ENCODE assay signal across 9 cellular contexts in genomic region chr15:63211549-63211948, GRCh38. TPM values are rescaled to one million over a fixed set of nuclear protein-coding genes. Genes with fewer than 3 reads are reported as not detected.
DNase-seq lines count a peak whose midpoint lies in the region; ATAC-seq and TF ChIP-seq lines count a peak whose summit lies in the region.
"Had no signal": no experiment of that assay in that cellular context is flagged by ENCODE, and none has a peak within 500 bp of the region (broad histone marks: within the 10 kb centered on the region; RNA-seq: fewer than 3 reads in every experiment).

No MANE protein-coding gene starts in this region.

- TF ChIP-seq CTCF in CD8-positive, alpha-beta T cell (IDR thresholded peaks at IDR 0.05), result no peak
- no peak for TF ChIP-seq CTCF in chondrocyte (IDR thresholded peaks at IDR 0.05)

- H2AK5ac ChIP-seq in mesendoderm (ENCODE audit: low read length), result no peak overlapping the region

- H3K9me3 Mint-ChIP-seq in CD8-positive, alpha-beta T cell, result no peaks in the 10 kb centered on the region
- no peaks in the 10 kb centered on the region for H3K9me3 Mint-ChIP-seq in chondrocyte (ENCODE audit: low read depth)

- H3K56ac ChIP-seq in mesendoderm (ENCODE audit: low read length), result no peak overlapping the region

- DNase-seq in CD8-positive, alpha-beta T cell, result no peak
- DNase-seq in OCI-M1 (lab: John Stamatoyannopoulos, UW), result peak; percentile 35
- no peak for DNase-seq in chondrocyte (ENCODE audit: low spot score)
- DNase-seq in mesendoderm, result no peak
- no peak for DNase-seq in SIG-M5 (lab: John Stamatoyannopoulos, UW)
- no peak for DNase-seq in MV-4-11 (lab: John Stamatoyannopoulos, UW)
- DNase-seq: NCI-H510A had no signal

- no peak overlapping the region for H3K27ac Mint-ChIP-seq in CD8-positive, alpha-beta T cell
- H3K27ac Mint-ChIP-seq in chondrocyte (ENCODE audit: unreplicated experiment), result peak overlapping the region; percentile 59

- intact Hi-C loops in CD8-positive, alpha-beta T cell (cut with DNase I, micrococcal nuclease), result loop anchor here (2.0 to 5.0 kb wide), 3 partner anchors 15 to 36 kb away; no protein-coding TSS in a partner anchor

- H3K27me3 ChIP-seq in CD8-positive, alpha-beta T cell (ENCODE audit: insufficient read depth, low read length), result no peaks in the 10 kb centered on the region
- no peaks in the 10 kb centered on the region for H3K27me3 ChIP-seq in mesendoderm (ENCODE audit: insufficient read depth, low read length, poor library complexity)

- no peak overlapping the region for H4K5ac ChIP-seq in mesendoderm (ENCODE audit: low read length)

- H2BK15ac ChIP-seq in mesendoderm (replicated peaks; ENCODE audit: low read depth), result no peak overlapping the region

- ATAC-seq in CD8-positive, alpha-beta T cell, result no peak

- POLR2A ChIA-PET in CD8-positive, alpha-beta T cell (lab: Charles Lee), result interaction anchor here (1.2 to 1.9 kb wide), 4 partner anchors 15 to 21 kb away, joined by 5 to 15 read pairs (median 8); no protein-coding TSS in a partner anchor

- H3K79me2 ChIP-seq in mesendoderm (ENCODE audit: control insufficient read depth, insufficient read depth, low read length), result peaks cover 2% of the 10 kb centered on the region

- H3K4ac ChIP-seq in mesendoderm (ENCODE audit: low read depth, low read length), result no peak overlapping the region

- no peak overlapping the region for H2BK5ac ChIP-seq in mesendoderm (ENCODE audit: low read length)

- H3K79me1 ChIP-seq in mesendoderm (ENCODE audit: low read length), result peaks cover 2% of the 10 kb centered on the region

- H2BK120ac ChIP-seq in mesendoderm (ENCODE audit: low read depth, low read length), result no peak overlapping the region

- H3K36me3 ChIP-seq in CD8-positive, alpha-beta T cell (ENCODE audit: insufficient read depth, low read length), result no peaks in the 10 kb centered on the region
- no peaks in the 10 kb centered on the region for H3K36me3 ChIP-seq in mesendoderm (ENCODE audit: control insufficient read depth, insufficient read depth, low read length)

- H4K8ac ChIP-seq in mesendoderm (ENCODE audit: low read depth, low read length), result no peak overlapping the region

- CTCF ChIA-PET in CD8-positive, alpha-beta T cell (lab: Charles Lee), result interaction anchor here (0.7 to 2.0 kb wide), 2 partner anchors 15 to 19 kb away, joined by 3 to 8 read pairs; no protein-coding TSS in a partner anchor

- H3K9ac ChIP-seq in mesendoderm (ENCODE audit: low read length), result no peak overlapping the region

- no peak overlapping the region for H3K27ac ChIP-seq in CD8-positive, alpha-beta T cell (ENCODE audit: low read depth, low read length)
- H3K27ac ChIP-seq in skin epidermis (peak overlapping the region in 16 of 21 experiments; percentile 2 to 86 (median 62)), mesendoderm (ENCODE audit: low read depth, low read length) (no peak overlapping the region)

- H3K18ac ChIP-seq in mesendoderm (ENCODE audit: low read length), result no peak overlapping the region

- peak overlapping the region; percentile 73 for H3K4me3 Mint-ChIP-seq in CD8-positive, alpha-beta T cell
- H3K4me3 Mint-ChIP-seq in chondrocyte (ENCODE audit: unreplicated experiment), result no peak overlapping the region
- H3K4me3 Mint-ChIP-seq: neural crest cell had no signal

- peaks cover 25% of the 10 kb centered on the region for H3K36me3 Mint-ChIP-seq in CD8-positive, alpha-beta T cell
- H3K36me3 Mint-ChIP-seq in chondrocyte (ENCODE audit: low read depth), result peaks cover 3% of the 10 kb centered on the region

- H3K4me1 ChIP-seq in CD8-positive, alpha-beta T cell (ENCODE audit: insufficient read depth, low read length), result peaks cover 49% of the 10 kb centered on the region
- H3K4me1 ChIP-seq in mesendoderm (ENCODE audit: control insufficient read depth, low read depth, low read length), result peaks cover 3% of the 10 kb centered on the region

- H3K4me1 Mint-ChIP-seq in CD8-positive, alpha-beta T cell (ENCODE audit: low read depth), result peaks cover 74% of the 10 kb centered on the region
- H3K4me1 Mint-ChIP-seq in chondrocyte (ENCODE audit: low read depth), result peaks cover 35% of the 10 kb centered on the region

- H3K27me3 Mint-ChIP-seq in CD8-positive, alpha-beta T cell (ENCODE audit: low read depth), result no peaks in the 10 kb centered on the region
- H3K27me3 Mint-ChIP-seq in chondrocyte (ENCODE audit: low read depth), result no peaks in the 10 kb centered on the region

- H3K9me3 ChIP-seq in CD8-positive, alpha-beta T cell (ENCODE audit: low read length), result no peaks in the 10 kb centered on the region

- no peak overlapping the region for H3K4me3 ChIP-seq in CD8-positive, alpha-beta T cell (ENCODE audit: low read depth, low read length)
- H3K4me3 ChIP-seq in skin epidermis (no peak overlapping the region), mesendoderm (ENCODE audit: low read length) (no peak overlapping the region)

- WGBS in mesendoderm (ENCODE audit: extremely low coverage, insufficient coverage, low lambda C conversion rate), result no CpG with 5 or more reads among the region's 2 CpGs

- no peak overlapping the region for H3K23ac ChIP-seq in mesendoderm (ENCODE audit: low read length)

- no peak overlapping the region for H3K4me2 ChIP-seq in mesendoderm (ENCODE audit: low read length)

RNA-seq across cellular contexts. Expression of gene RAB8B, which starts 22.1 kb away (rescaled TPM):
- total RNA-seq in CD8-positive, alpha-beta T cell, result 100 to 1,000 TPM; 145 to 146 TPM
- 27.6 to 34.8 TPM (median 32.7 TPM) in 3 replicates for total RNA-seq in chondrocyte
- polyA plus RNA-seq in mesendoderm (2013, experiment 1 of 2), result 47.0 TPM
- 45.5 TPM for polyA plus RNA-seq in mesendoderm (2013, experiment 2 of 2)

RNA-seq across cellular contexts. Expression of gene RPS27L, which starts 54.3 kb away (rescaled TPM):
- total RNA-seq in CD8-positive, alpha-beta T cell, result 10 to 100 TPM; 40.3 to 45.9 TPM
- total RNA-seq in chondrocyte, result 211 to 242 TPM (median 221 TPM) in 3 replicates
- polyA plus RNA-seq in mesendoderm (2013, experiment 1 of 2), result 106 TPM
- 110 TPM for polyA plus RNA-seq in mesendoderm (2013, experiment 2 of 2)

Comparison
In these comparisons a context has a peak if more than half of its experiments do, and no peak if none do; other contexts are left out.
1. H3K27ac ChIP-seq: peak in skin epidermis (16 of 21); none in CD8-positive, alpha-beta T cell (single experiment) and mesendoderm (single experiment).